In genomic region chr12:53123578-53124351, GRCh38 we compare ENCODE assay signal across 17 cellular contexts. TPM values are rescaled to one million over a fixed set of nuclear protein-coding genes. Genes with fewer than 3 reads are reported as not detected.
DNase-seq lines count a peak whose midpoint lies in the region; ATAC-seq and TF ChIP-seq lines count a peak whose summit lies in the region.
"Had no signal": no experiment of that assay in that cellular context is flagged by ENCODE, and none has a peak within 500 bp of the region (broad histone marks: within the 10 kb centered on the region; RNA-seq: fewer than 3 reads in every experiment).

No MANE protein-coding gene starts in this region.

- peak overlapping the region; percentile 34; the same call in 1 of the 2 replicates for H3K27ac Mint-ChIP-seq in HFFc6
- H3K27ac Mint-ChIP-seq: activated CD4-positive, alpha-beta memory T cell treated with anti-CD3 and anti-CD28 coated beads for 36 hours; brain had no signal

- H3K9me3 ChIP-seq in WERI-Rb-1 (ENCODE audit: severe bottlenecking), result no peaks in the 10 kb centered on the region
- H3K9me3 ChIP-seq: prostate gland had no signal

- H3K4me3 ChIP-seq in AG10803 (ENCODE audit: low read length) (no peak overlapping the region), WERI-Rb-1 (ENCODE audit: low read depth, low read length) (no peak overlapping the region)
- H3K4me3 ChIP-seq: prostate gland had no signal

- no peaks in the 10 kb centered on the region for H3K9me3 Mint-ChIP-seq in HFFc6
- H3K9me3 Mint-ChIP-seq: activated CD4-positive, alpha-beta memory T cell treated with anti-CD3 and anti-CD28 coated beads for 36 hours had no signal

- no peak overlapping the region for H3K4me3 Mint-ChIP-seq in HFFc6
- H3K4me3 Mint-ChIP-seq: activated CD4-positive, alpha-beta memory T cell treated with anti-CD3 and anti-CD28 coated beads for 36 hours; brain had no signal

- DNase-seq in AG10803 (ENCODE audit: low read depth), result peak; percentile 30
- peak; percentile 44 for DNase-seq in HFFc6
- peak; percentile 52 for DNase-seq in amniotic epithelial cell (ENCODE audit: low read depth)
- peak; percentile 54 for DNase-seq in islet precursor cell
- no peak for DNase-seq in NCI-H526 (lab: John Stamatoyannopoulos, UW)
- no peak for DNase-seq in NCI-H1092 (lab: John Stamatoyannopoulos, UW)
- no peak for DNase-seq in WERI-Rb-1
- DNase-seq: activated CD4-positive, alpha-beta memory T cell treated with anti-CD3 and anti-CD28 coated beads for 36 hours; activated effector memory CD4-positive, alpha-beta T cell treated with anti-CD3 and anti-CD28 coated beads, Interleukin-2, amount 50 U/mL, for 16 hours; Karpas-422; kidney; stimulated activated CD4-positive, alpha-beta T cell treated with anti-CD3 and anti-CD28 coated beads, Interleukin-15, amount 100 ng/mL, for 24 hours had no signal

- TF ChIP-seq CTCF in AG10803 (conservative IDR thresholded peaks at IDR 0.05; ENCODE audit: low read length) (no peak), HFFc6 (IDR thresholded peaks at IDR 0.05) (no peak), WERI-Rb-1 (IDR thresholded peaks at IDR 0.05; ENCODE audit: low read depth, low read length) (no peak)

- peaks cover 7% of the 10 kb centered on the region for H3K27me3 Mint-ChIP-seq in HFFc6 (ENCODE audit: insufficient read depth)
- H3K27me3 Mint-ChIP-seq: activated CD4-positive, alpha-beta memory T cell treated with anti-CD3 and anti-CD28 coated beads for 36 hours had no signal

- no peaks in the 10 kb centered on the region for H3K27me3 ChIP-seq in WERI-Rb-1 (ENCODE audit: insufficient read depth, low read depth, severe bottlenecking)

- peaks cover 26% of the 10 kb centered on the region for H3K4me1 Mint-ChIP-seq in HFFc6 (ENCODE audit: low read depth)
- H3K4me1 Mint-ChIP-seq: brain had no signal

- no peaks in the 10 kb centered on the region for H3K36me3 Mint-ChIP-seq in HFFc6 (ENCODE audit: low read depth)
- H3K36me3 Mint-ChIP-seq: activated CD4-positive, alpha-beta memory T cell treated with anti-CD3 and anti-CD28 coated beads for 36 hours; brain had no signal

- no peak for ATAC-seq in GM21423 (IDR thresholded peaks at IDR 0.05; ENCODE audit: unreplicated experiment)
- ATAC-seq: Right ventricle myocardium inferior had no signal

- H3K36me3 ChIP-seq in WERI-Rb-1, result no peaks in the 10 kb centered on the region
- H3K36me3 ChIP-seq: prostate gland had no signal

- H3K27ac ChIP-seq in WERI-Rb-1, result no peak overlapping the region
- H3K27ac ChIP-seq: prostate gland had no signal

RNA-seq across cellular contexts. Expression of gene SOAT2, which starts 20.5 kb away (rescaled TPM):
- total RNA-seq in HFFc6 (2021; fragmentation: NEBNext Ultra II Directional; extraction: Animal tissue kit (Norgen Biotek cat#: 25700)), result under 1 TPM; 0.12 to 0.34 (median 0.18) TPM
- total RNA-seq: Right ventricle myocardium inferior, temporal lobe had no signal

RNA-seq across cellular contexts. Expression of gene IGFBP6, which starts 26.3 kb away (rescaled TPM):
- 100 to 1,000 TPM; 317 to 444 (median 430) TPM for total RNA-seq in HFFc6 (2021; fragmentation: NEBNext Ultra II Directional; extraction: Animal tissue kit (Norgen Biotek cat#: 25700))

RNA-seq across cellular contexts. Expression of gene SPRYD3, which starts 44.6 kb away (rescaled TPM):
- 10 to 100 TPM; 50.5 to 59.4 (median 54.9) TPM for total RNA-seq in HFFc6 (2021; fragmentation: NEBNext Ultra II Directional; extraction: Animal tissue kit (Norgen Biotek cat#: 25700))

RNA-seq across cellular contexts. Expression of gene ZNF740, which starts 56.8 kb away (rescaled TPM):
- 10 to 100 TPM; 17.3 to 25.7 (median 19.3) TPM for total RNA-seq in HFFc6 (2021; fragmentation: NEBNext Ultra II Directional; extraction: Animal tissue kit (Norgen Biotek cat#: 25700))

RNA-seq across cellular contexts. Expression of gene CSAD, which starts 57.0 kb away (rescaled TPM):
- total RNA-seq in HFFc6 (2021; fragmentation: NEBNext Ultra II Directional; extraction: Animal tissue kit (Norgen Biotek cat#: 25700)), result 10 to 100 TPM; 13.9 to 17.1 (median 16.0) TPM

Comparison
In these comparisons a context has a peak if more than half of its experiments do, and no peak if none do; other contexts are left out.
1. DNase-seq: peak in AG10803 (single experiment), HFFc6 (single experiment), amniotic epithelial cell (single experiment) and islet precursor cell (single experiment); none in NCI-H526 (0 of 2), NCI-H1092 (single experiment) and WERI-Rb-1 (single experiment).